Comparison of ENCODE assay signal across 23 cellular contexts in the genomic region with DNA sequence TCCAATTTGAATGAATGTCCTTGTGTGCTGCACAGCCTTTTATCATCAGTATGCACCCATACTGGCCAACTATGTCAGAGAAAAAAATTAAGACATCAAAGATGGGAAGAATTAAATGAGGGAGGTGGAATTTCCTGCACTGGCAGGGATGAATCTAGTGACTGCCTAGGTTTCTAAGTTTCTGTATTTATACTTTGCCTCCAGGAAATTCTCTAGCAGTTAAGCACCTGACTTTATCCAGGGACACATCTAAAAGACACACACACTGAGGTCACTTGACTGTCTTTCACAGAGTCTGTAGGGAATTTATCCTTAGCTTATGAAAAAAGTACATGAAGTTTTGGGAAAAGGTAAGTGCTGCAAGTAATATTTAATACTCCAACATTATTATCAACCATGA.
"Had no signal": no experiment of that assay in that cellular context is flagged by ENCODE, and none has a peak within 500 bp of the region (broad histone marks: within the 10 kb centered on the region; RNA-seq: fewer than 3 reads in every experiment).

No MANE protein-coding gene starts in this region.

- ATAC-seq: activated CD4-positive, alpha-beta T cell treated with anti-CD3 and anti-CD28 coated beads for 36 hours; activated T-cell treated with anti-CD3 and anti-CD28 coated beads, Interleukin-2, amount 50 U/mL, for 72 hours had no signal

- H3K4me1 ChIP-seq: adrenal gland had no signal

- DNase-seq: activated CD4-positive, alpha-beta memory T cell treated with anti-CD3 and anti-CD28 coated beads, Interleukin-2, amount 10 ng/mL, durations not matched to agents 7 days and 5 days; activated CD4-positive, alpha-beta T cell treated with anti-CD3 and anti-CD28 coated beads for 36 hours; activated CD4-positive, alpha-beta T cell treated with anti-CD3 and anti-CD28 coated beads, Interleukin-2, amount 50 U/mL, for 1 hour; activated CD4-positive, CD25-positive, alpha-beta regulatory T cell; activated gamma-delta T cell treated with Interleukin-2 at 50 U/mL for 16 hours; activated naive CD4-positive, alpha-beta T cell treated with anti-CD3 and anti-CD28 coated beads, Interleukin-2, amount 10 ng/mL, durations not matched to agents 7 days and 5 days; activated naive CD8-positive, alpha-beta T cell treated with anti-CD3 and anti-CD28 coated beads for 36 hours; activated T-cell treated with anti-CD3 and anti-CD28 coated beads, Interleukin-2, amount 50 U/mL, for 72 hours; adrenal gland; anterior cingulate cortex; cerebellar nuclear complex; NCI-H1048; NCI-H146; NCI-H1930; NCI-H2171; NCI-H526 treated with DMSO at 0.1 percent for 48 hours; NCI-H82; NK-92 treated with Interleukin-12 subunit alpha and Interleukin-12 subunit beta, amount 100 ng/mL, for 24 hours; SHP77 treated with DMSO at 0.1 percent for 48 hours; T-helper 1 cell had no signal

- H3K27me3 Mint-ChIP-seq: activated CD4-positive, alpha-beta memory T cell treated with anti-CD3 and anti-CD28 coated beads, Interleukin-2, amount 10 ng/mL, durations not matched to agents 7 days and 5 days; activated CD4-positive, alpha-beta T cell treated with anti-CD3 and anti-CD28 coated beads for 36 hours; activated naive CD4-positive, alpha-beta T cell treated with anti-CD3 and anti-CD28 coated beads, Interleukin-2, amount 10 ng/mL, durations not matched to agents 7 days and 5 days; activated naive CD8-positive, alpha-beta T cell treated with anti-CD3 and anti-CD28 coated beads for 36 hours had no signal

- H3K9ac ChIP-seq: KMS-11 had no signal

- H3K9me3 ChIP-seq: adrenal gland had no signal

- H3K27ac ChIP-seq: adrenal gland, KMS-11, VCaP had no signal

- H3K36me3 ChIP-seq: adrenal gland had no signal

- H3K4me2 ChIP-seq: KMS-11 had no signal

- H3K36me3 Mint-ChIP-seq: activated naive CD4-positive, alpha-beta T cell treated with anti-CD3 and anti-CD28 coated beads, Interleukin-2, amount 10 ng/mL, durations not matched to agents 7 days and 5 days; activated naive CD8-positive, alpha-beta T cell treated with anti-CD3 and anti-CD28 coated beads for 36 hours had no signal

- H3K4me1 Mint-ChIP-seq: activated CD4-positive, alpha-beta memory T cell treated with anti-CD3 and anti-CD28 coated beads, Interleukin-2, amount 10 ng/mL, durations not matched to agents 7 days and 5 days; activated CD4-positive, alpha-beta T cell treated with anti-CD3 and anti-CD28 coated beads for 36 hours; activated naive CD4-positive, alpha-beta T cell treated with anti-CD3 and anti-CD28 coated beads, Interleukin-2, amount 10 ng/mL, durations not matched to agents 7 days and 5 days; activated naive CD8-positive, alpha-beta T cell treated with anti-CD3 and anti-CD28 coated beads for 36 hours had no signal

- H3K27ac Mint-ChIP-seq: activated CD4-positive, alpha-beta memory T cell treated with anti-CD3 and anti-CD28 coated beads, Interleukin-2, amount 10 ng/mL, durations not matched to agents 7 days and 5 days; activated CD4-positive, alpha-beta T cell treated with anti-CD3 and anti-CD28 coated beads for 36 hours; activated naive CD4-positive, alpha-beta T cell treated with anti-CD3 and anti-CD28 coated beads, Interleukin-2, amount 10 ng/mL, durations not matched to agents 7 days and 5 days; activated naive CD8-positive, alpha-beta T cell treated with anti-CD3 and anti-CD28 coated beads for 36 hours; activated T-cell treated with anti-CD3 and anti-CD28 coated beads, Interleukin-2, amount 50 U/mL, for 72 hours; activated T-helper 2 cell treated with anti-CD3 and anti-CD28 coated beads, Interferon-gamma antibody, Interleukin-2, Interleukin-4, amounts not matched to agents 10 μg/mL and 5 μg/mL and 100 μg/mL, durations not matched to agents 14 hours and 24 hours and 36 hours had no signal

- H3K4me3 ChIP-seq: adrenal gland had no signal

- H3K27me3 ChIP-seq: adrenal gland had no signal

- H3K4me3 Mint-ChIP-seq: activated CD4-positive, alpha-beta memory T cell treated with anti-CD3 and anti-CD28 coated beads, Interleukin-2, amount 10 ng/mL, durations not matched to agents 7 days and 5 days; activated CD4-positive, alpha-beta T cell treated with anti-CD3 and anti-CD28 coated beads for 36 hours; activated naive CD4-positive, alpha-beta T cell treated with anti-CD3 and anti-CD28 coated beads, Interleukin-2, amount 10 ng/mL, durations not matched to agents 7 days and 5 days; activated naive CD8-positive, alpha-beta T cell treated with anti-CD3 and anti-CD28 coated beads for 36 hours; activated T-cell treated with anti-CD3 and anti-CD28 coated beads, Interleukin-2, amount 50 U/mL, for 72 hours had no signal
